In the genomic region with DNA sequence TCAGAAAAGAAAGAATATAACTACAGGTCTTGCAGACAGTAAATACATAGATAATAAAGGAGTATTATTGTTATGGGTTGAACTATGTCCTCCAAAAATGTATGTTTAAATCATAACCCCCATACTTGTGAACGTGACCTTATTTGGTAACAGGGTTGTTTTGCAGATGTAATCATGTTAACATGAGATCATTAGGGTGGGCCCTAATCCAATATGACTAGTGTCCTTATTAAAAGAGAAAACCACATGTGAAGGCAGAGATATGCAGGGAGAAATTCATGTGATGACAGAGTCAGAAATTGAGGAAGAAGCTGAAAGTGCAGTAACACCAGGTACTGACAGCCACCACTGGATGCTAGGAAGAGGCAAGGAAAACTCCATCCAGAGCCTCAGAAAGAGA, we compare ENCODE assay signal across 14 cellular contexts.
"Had no signal": no experiment of that assay in that cellular context is flagged by ENCODE, and none has a peak within 500 bp of the region (broad histone marks: within the 10 kb centered on the region; RNA-seq: fewer than 3 reads in every experiment).

No MANE protein-coding gene starts in this region.

- H3K27me3 ChIP-seq: hepatocyte, neural progenitor cell, thyroid gland, uterus had no signal

- H3K4me3 Mint-ChIP-seq: activated CD4-positive, alpha-beta T cell treated with anti-CD3 and anti-CD28 coated beads, Interleukin-2, amount 10 ng/mL, durations not matched to agents 24 days and 14 days; activated naive CD4-positive, alpha-beta T cell treated with anti-CD3 and anti-CD28 coated beads, Interleukin-2, amount 10 ng/mL, durations not matched to agents 7 days and 5 days; dendritic cell treated with granulocyte-macrophage colony-stimulating factor and Interleukin-4, amounts not matched to agents 40 ng/mL and 50 ng/mL, for 4 days; endodermal cell; neural progenitor cell had no signal

- H3K4me1 Mint-ChIP-seq: activated CD4-positive, alpha-beta T cell treated with anti-CD3 and anti-CD28 coated beads, Interleukin-2, amount 10 ng/mL, durations not matched to agents 24 days and 14 days; activated naive CD4-positive, alpha-beta T cell treated with anti-CD3 and anti-CD28 coated beads, Interleukin-2, amount 10 ng/mL, durations not matched to agents 7 days and 5 days; endodermal cell; neural progenitor cell had no signal

- H3K27me3 Mint-ChIP-seq: activated CD4-positive, alpha-beta T cell treated with anti-CD3 and anti-CD28 coated beads, Interleukin-2, amount 10 ng/mL, durations not matched to agents 24 days and 14 days; activated naive CD4-positive, alpha-beta T cell treated with anti-CD3 and anti-CD28 coated beads, Interleukin-2, amount 10 ng/mL, durations not matched to agents 7 days and 5 days; dendritic cell treated with granulocyte-macrophage colony-stimulating factor and Interleukin-4, amounts not matched to agents 40 ng/mL and 50 ng/mL, for 4 days had no signal

- ATAC-seq: esophagus mucosa, left ventricle myocardium superior had no signal

- DNase-seq: activated CD4-positive, alpha-beta T cell treated with anti-CD3 and anti-CD28 coated beads, Interleukin-2, amount 10 ng/mL, durations not matched to agents 24 days and 14 days; activated naive CD4-positive, alpha-beta T cell treated with anti-CD3 and anti-CD28 coated beads, Interleukin-2, amount 10 ng/mL, durations not matched to agents 7 days and 5 days; central memory CD4-positive, alpha-beta T cell; endodermal cell; left ventricle myocardium superior; stimulated activated CD4-positive, alpha-beta T cell treated with anti-CD3 and anti-CD28 coated beads, Interleukin-15, amount 100 ng/mL, for 24 hours; thyroid gland; uterus had no signal

- H3K4me1 ChIP-seq: neural progenitor cell, parathyroid adenoma, thyroid gland, uterus had no signal

- H3K36me3 ChIP-seq: thyroid gland, uterus had no signal

- H3K9me3 ChIP-seq: thyroid gland had no signal

- H3K4me3 ChIP-seq: hepatocyte, neural progenitor cell, thyroid gland, uterus had no signal

- H2AFZ ChIP-seq: hepatocyte, neural progenitor cell, parathyroid adenoma had no signal

- H3K27ac Mint-ChIP-seq: activated CD4-positive, alpha-beta T cell treated with anti-CD3 and anti-CD28 coated beads, Interleukin-2, amount 10 ng/mL, durations not matched to agents 24 days and 14 days; activated naive CD4-positive, alpha-beta T cell treated with anti-CD3 and anti-CD28 coated beads, Interleukin-2, amount 10 ng/mL, durations not matched to agents 7 days and 5 days; activated T-helper 2 cell treated with anti-CD3 and anti-CD28 coated beads, Interferon-gamma antibody, Interleukin-2, Interleukin-4, amounts not matched to agents 10 μg/mL and 5 μg/mL and 100 μg/mL, durations not matched to agents 14 hours and 24 hours and 36 hours; dendritic cell treated with granulocyte-macrophage colony-stimulating factor and Interleukin-4, amounts not matched to agents 40 ng/mL and 50 ng/mL, for 4 days; endodermal cell; neural progenitor cell had no signal

- H3K27ac ChIP-seq: hepatocyte, neural progenitor cell, parathyroid adenoma, thyroid gland, uterus had no signal

- H3K9ac ChIP-seq: neural progenitor cell, parathyroid adenoma had no signal

- H3K4me2 ChIP-seq: hepatocyte, neural progenitor cell had no signal
